Comparison of ENCODE assay signal across 8 cellular contexts in the genomic region with DNA sequence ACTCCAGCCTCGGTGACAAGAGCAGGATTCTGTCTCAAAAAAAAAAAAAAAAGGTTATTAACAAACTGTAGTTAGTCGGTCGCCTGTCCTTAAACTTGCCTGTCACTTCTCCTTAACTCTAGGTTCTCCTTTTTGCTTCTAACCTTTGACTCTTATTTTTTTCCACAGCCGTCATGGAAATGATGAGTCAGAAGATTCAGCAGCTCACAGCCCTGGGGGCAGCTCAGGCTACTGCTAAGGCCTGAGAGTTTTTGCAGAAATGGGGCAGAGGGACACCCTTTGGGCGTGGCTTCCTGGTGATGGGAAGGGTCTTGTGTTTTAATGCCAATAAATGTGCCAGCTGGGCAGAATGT. TPM values are rescaled to one million over a fixed set of nuclear protein-coding genes. Genes with fewer than 3 reads are reported as not detected.
DNase-seq lines count a peak whose midpoint lies in the region; ATAC-seq and TF ChIP-seq lines count a peak whose summit lies in the region.

No MANE protein-coding gene starts in this region.

- H3K4me1 ChIP-seq in BLaER1 treated with 17β-estradiol and CSF1 and Interleukin-3, amounts not matched to agents 10 nM and 100 nM = peaks cover 66 to 83% (median 81%) of the 10 kb centered on the region in 10 experiments
- H3K4me1 ChIP-seq in Loucy (ENCODE audit: insufficient read depth, low read length, poor library complexity, severe bottlenecking) (peaks cover 33% of the 10 kb centered on the region), trophoblast cell (ENCODE audit: control insufficient read depth in 1 of 2, insufficient read depth in 2 of 2, low read length in 2 of 2) (peaks cover 6 to 13% of the 10 kb centered on the region in 2 experiments)

- peak overlapping the region; percentile 83 for H3K27ac Mint-ChIP-seq in activated CD8-positive, alpha-beta T cell treated with anti-CD3 and anti-CD28 coated beads, Interleukin-2, amount 10 ng/mL, durations not matched to agents 7 days and 5 days

- peaks cover 24 to 70% (median 51%) of the 10 kb centered on the region in 11 experiments for H3K36me3 ChIP-seq in BLaER1 treated with 17β-estradiol and CSF1 and Interleukin-3, amounts not matched to agents 10 nM and 100 nM
- no peaks in the 10 kb centered on the region for H3K36me3 ChIP-seq in Loucy (ENCODE audit: insufficient read depth, low read length)
- peaks cover 16 to 22% of the 10 kb centered on the region in 2 experiments for H3K36me3 ChIP-seq in trophoblast cell (ENCODE audit: control insufficient read depth in 1 of 2, insufficient read depth in 2 of 2, low read length in 2 of 2)

- no peak overlapping the region for H4K12ac ChIP-seq in trophoblast cell (ENCODE audit: low read depth, low read length)

- peak overlapping the region; percentile 63 to 95 (median 78) for H3K27ac ChIP-seq in BLaER1 treated with 17β-estradiol and CSF1 and Interleukin-3, amounts not matched to agents 10 nM and 100 nM
- H3K27ac ChIP-seq in trophoblast cell (ENCODE audit: low read depth, low read length) = peak overlapping the region; percentile 65

- no peak overlapping the region for H2AK5ac ChIP-seq in trophoblast cell (ENCODE audit: low read length)

- no peaks in the 10 kb centered on the region for H3K27me3 Mint-ChIP-seq in activated CD8-positive, alpha-beta T cell treated with anti-CD3 and anti-CD28 coated beads, Interleukin-2, amount 10 ng/mL, durations not matched to agents 7 days and 5 days (ENCODE audit: low read depth)

- POLR2A ChIA-PET in activated CD8-positive, alpha-beta T cell treated with anti-CD3 and anti-CD28 coated beads, Interleukin-2, amount 10 ng/mL, durations not matched to agents 7 days and 5 days (lab: Charles Lee) = interaction anchor here (0.7 to 3.3 kb wide), 9 partner anchors 9 to 139 kb away, joined by 3 to 14 read pairs (median 4); partner anchors contain the start of genes AAAS, CSAD, ESPL1 and ZNF740

- no peak overlapping the region for H2BK12ac ChIP-seq in trophoblast cell (ENCODE audit: low read length)

- H3K9me3 Mint-ChIP-seq in activated CD8-positive, alpha-beta T cell treated with anti-CD3 and anti-CD28 coated beads, Interleukin-2, amount 10 ng/mL, durations not matched to agents 7 days and 5 days (ENCODE audit: insufficient read depth) = no peaks in the 10 kb centered on the region

- H3K79me1 ChIP-seq in trophoblast cell (ENCODE audit: low read length) = peaks cover 9% of the 10 kb centered on the region

- H3K9ac ChIP-seq in BLaER1 treated with 17β-estradiol and CSF1 and Interleukin-3, amounts not matched to agents 10 nM and 100 nM = peak overlapping the region; percentile 79 to 97 (median 91); a peak in 21 of 22 replicates
- H3K9ac ChIP-seq in Loucy (ENCODE audit: low read depth, low read length, poor library complexity, severe bottlenecking) (no peak overlapping the region), trophoblast cell (ENCODE audit: low read length) (no peak overlapping the region)

- peak overlapping the region; percentile 85 for H3K4me3 Mint-ChIP-seq in activated CD8-positive, alpha-beta T cell treated with anti-CD3 and anti-CD28 coated beads, Interleukin-2, amount 10 ng/mL, durations not matched to agents 7 days and 5 days

- no peak overlapping the region for H3K23ac ChIP-seq in trophoblast cell (ENCODE audit: low read length)

- peak; percentile 24 for ATAC-seq in activated CD8-positive, alpha-beta T cell treated with anti-CD3 and anti-CD28 coated beads, Interleukin-2, amount 10 ng/mL, durations not matched to agents 7 days and 5 days
- ATAC-seq in HG03460 (IDR thresholded peaks at IDR 0.05; ENCODE audit: unreplicated experiment) = no peak

- WGBS in trophoblast cell (ENCODE audit: extremely low coverage, insufficient coverage, insufficient read length) = no CpG with 5 or more reads among the region's 5 CpGs

- H2BK120ac ChIP-seq in trophoblast cell (ENCODE audit: insufficient read depth, low read length, poor library complexity) = no peak overlapping the region

- H3K4ac ChIP-seq in trophoblast cell (ENCODE audit: low read depth, low read length) = no peak overlapping the region

- no peaks in the 10 kb centered on the region for H3K9me2 ChIP-seq in Loucy (replicated peaks; ENCODE audit: low read depth, low read length)

- CTCF ChIA-PET in activated CD8-positive, alpha-beta T cell treated with anti-CD3 and anti-CD28 coated beads, Interleukin-2, amount 10 ng/mL, durations not matched to agents 7 days and 5 days (lab: Charles Lee) = interaction anchor here (0.7 to 13.8 kb wide), 8 partner anchors 11 to 155 kb away, joined by 3 to 204 read pairs (median 6); partner anchors contain the start of genes AAAS, ESPL1 and ITGB7

- TF ChIP-seq CTCF in Loucy (conservative IDR thresholded peaks at IDR 0.05; ENCODE audit: low read length) = no peak

- peak overlapping the region; percentile 29 for H2BK5ac ChIP-seq in trophoblast cell (ENCODE audit: low read depth, low read length, poor library complexity)

- H3K14ac ChIP-seq in trophoblast cell (ENCODE audit: low read length) = no peak overlapping the region

- H4K91ac ChIP-seq in trophoblast cell (ENCODE audit: low read depth, low read length) = peak overlapping the region; percentile 64

- H3K18ac ChIP-seq in trophoblast cell (ENCODE audit: low read length) = no peak overlapping the region

- DNase-seq in activated CD8-positive, alpha-beta T cell treated with anti-CD3 and anti-CD28 coated beads, Interleukin-2, amount 10 ng/mL, durations not matched to agents 7 days and 5 days = peak; percentile 59
- DNase-seq in fibroblast of the conjunctiva (ENCODE audit: low read depth) (peak; percentile 83), trophoblast cell (peak; percentile 87 to 99), NCI-H82 (lab: John Stamatoyannopoulos, UW) (no peak), NCI-H526 treated with DMSO at 0.1 percent for 48 hours (lab: John Stamatoyannopoulos, UW) (no peak)

- H3K36me3 Mint-ChIP-seq in activated CD8-positive, alpha-beta T cell treated with anti-CD3 and anti-CD28 coated beads, Interleukin-2, amount 10 ng/mL, durations not matched to agents 7 days and 5 days (ENCODE audit: low read depth) = peaks cover 72% of the 10 kb centered on the region

- no peaks in the 10 kb centered on the region for H3K27me3 ChIP-seq in BLaER1 treated with 17β-estradiol and CSF1 and Interleukin-3, amounts not matched to agents 10 nM and 100 nM
- no peaks in the 10 kb centered on the region for H3K27me3 ChIP-seq in Loucy (ENCODE audit: insufficient read depth, low read length, poor library complexity, severe bottlenecking)
- H3K27me3 ChIP-seq in trophoblast cell (ENCODE audit: insufficient read depth, low read length) = no peaks in the 10 kb centered on the region

- H3F3A ChIP-seq in Loucy (ENCODE audit: low read depth) = no peaks in the 10 kb centered on the region; the same call in 1 of the 2 replicates

- H3K79me2 ChIP-seq in Loucy (ENCODE audit: insufficient read depth, low read length) = peaks cover 42% of the 10 kb centered on the region
- peaks cover 9% of the 10 kb centered on the region for H3K79me2 ChIP-seq in trophoblast cell (ENCODE audit: control insufficient read depth, insufficient read depth, low read length, poor library complexity)

- H2AFZ ChIP-seq in Loucy (ENCODE audit: low read length) (no peak overlapping the region), trophoblast cell (ENCODE audit: insufficient read depth, low read length, poor library complexity) (peak overlapping the region; percentile 2)

- H3K4me1 Mint-ChIP-seq in activated CD8-positive, alpha-beta T cell treated with anti-CD3 and anti-CD28 coated beads, Interleukin-2, amount 10 ng/mL, durations not matched to agents 7 days and 5 days (ENCODE audit: low read depth) = peaks cover 72% of the 10 kb centered on the region

- H4K20me1 ChIP-seq in BLaER1 treated with 17β-estradiol and CSF1 and Interleukin-3, amounts not matched to agents 10 nM and 100 nM = peaks cover 0 to 39% (median 14%) of the 10 kb centered on the region in 11 experiments; a peak in 12 of 22 replicates
- H4K20me1 ChIP-seq in Loucy (ENCODE audit: insufficient read depth, low read length, poor library complexity, severe bottlenecking) = peaks cover 3% of the 10 kb centered on the region

- peak overlapping the region; percentile 65 to 96 (median 87) for H3K4me3 ChIP-seq in BLaER1 treated with 17β-estradiol and CSF1 and Interleukin-3, amounts not matched to agents 10 nM and 100 nM
- H3K4me3 ChIP-seq in Loucy (ENCODE audit: low read length, poor library complexity, severe bottlenecking) (peak overlapping the region; percentile 93), trophoblast cell (ENCODE audit: low read depth, low read length) (no peak overlapping the region)

- peak overlapping the region; percentile 87 to 99 (median 94) for H3K4me2 ChIP-seq in BLaER1 treated with 17β-estradiol and CSF1 and Interleukin-3, amounts not matched to agents 10 nM and 100 nM
- H3K4me2 ChIP-seq in Loucy (ENCODE audit: low read depth, low read length, poor library complexity, severe bottlenecking) = peak overlapping the region; percentile 96
- peak overlapping the region; percentile 89 for H3K4me2 ChIP-seq in trophoblast cell (ENCODE audit: low read length)

- no peaks in the 10 kb centered on the region for H3K9me3 ChIP-seq in BLaER1 treated with 17β-estradiol and CSF1 and Interleukin-3, amounts not matched to agents 10 nM and 100 nM (replicated peaks in 1 of 11)
- H3K9me3 ChIP-seq in Loucy (ENCODE audit: insufficient read depth, low read depth, low read length) (no peaks in the 10 kb centered on the region), trophoblast cell (ENCODE audit: insufficient read depth, low read depth, low read length) (peaks cover 3% of the 10 kb centered on the region)

- H4K8ac ChIP-seq in trophoblast cell (ENCODE audit: low read depth, low read length) = peak overlapping the region; percentile 57

RNA-seq across cellular contexts. Expression of gene MYG1, which starts 0.4 kb away (rescaled TPM):
- 10 to 100 TPM; 55.6 to 56.9 TPM for total RNA-seq in activated CD8-positive, alpha-beta T cell treated with anti-CD3 and anti-CD28 coated beads, Interleukin-2, amount 10 ng/mL, durations not matched to agents 7 days and 5 days
- 44.5 and 48.7 TPM in 2 replicates for polyA plus RNA-seq in trophoblast cell (2013)

RNA-seq across cellular contexts. Expression of gene PFDN5, which starts 3.7 kb away (rescaled TPM):
- total RNA-seq in activated CD8-positive, alpha-beta T cell treated with anti-CD3 and anti-CD28 coated beads, Interleukin-2, amount 10 ng/mL, durations not matched to agents 7 days and 5 days = 100 to 1,000 TPM; 292 to 307 TPM
- polyA plus RNA-seq in trophoblast cell (2013) = 302 and 315 TPM in 2 replicates

RNA-seq across cellular contexts. Expression of gene AAAS, which starts 22.3 kb away (rescaled TPM):
- total RNA-seq in activated CD8-positive, alpha-beta T cell treated with anti-CD3 and anti-CD28 coated beads, Interleukin-2, amount 10 ng/mL, durations not matched to agents 7 days and 5 days = 10 to 100 TPM; 67.5 to 67.9 TPM
- 36.5 and 38.2 TPM in 2 replicates for polyA plus RNA-seq in trophoblast cell (2013)

RNA-seq across cellular contexts. Expression of gene ESPL1, which starts 31.0 kb away (rescaled TPM):
- 100 to 1,000 TPM; 126 TPM for total RNA-seq in activated CD8-positive, alpha-beta T cell treated with anti-CD3 and anti-CD28 coated beads, Interleukin-2, amount 10 ng/mL, durations not matched to agents 7 days and 5 days
- 12.8 and 13.8 TPM in 2 replicates for polyA plus RNA-seq in trophoblast cell (2013)

RNA-seq across cellular contexts. Expression of gene SP7, which starts 37.1 kb away (rescaled TPM):
- total RNA-seq in activated CD8-positive, alpha-beta T cell treated with anti-CD3 and anti-CD28 coated beads, Interleukin-2, amount 10 ng/mL, durations not matched to agents 7 days and 5 days = not detected
- polyA plus RNA-seq in trophoblast cell (2013) = 0.03 TPM in 1 of 2 replicates, not detected in the other

Comparison
In these comparisons a context has a peak if more than half of its experiments do, and no peak if none do; other contexts are left out.
1. H3K9ac ChIP-seq: peak in BLaER1 treated with 17β-estradiol and CSF1 and Interleukin-3, amounts not matched to agents 10 nM and 100 nM (11 of 11); none in Loucy (single experiment) and trophoblast cell (single experiment).
2. DNase-seq: peak in activated CD8-positive, alpha-beta T cell treated with anti-CD3 and anti-CD28 coated beads, Interleukin-2, amount 10 ng/mL, durations not matched to agents 7 days and 5 days (single experiment), fibroblast of the conjunctiva (single experiment) and trophoblast cell (2 of 2); none in NCI-H82 (single experiment) and NCI-H526 treated with DMSO at 0.1 percent for 48 hours (single experiment).
3. Peak in every context shown above with its lines, with median percentiles within 50 percentile points of each other: H3K4me2 ChIP-seq.